In genomic region chr10:24367688-24368087, GRCh38 we compare ENCODE assay signal across 30 cellular contexts.
"Had no signal": no experiment of that assay in that cellular context is flagged by ENCODE, and none has a peak within 500 bp of the region (broad histone marks: within the 10 kb centered on the region; RNA-seq: fewer than 3 reads in every experiment).

No MANE protein-coding gene starts in this region.

- H3K9me3 Mint-ChIP-seq: natural killer cell treated with Interleukin-12 subunit alpha and Interleukin-12 subunit beta and Interleukin-15 and Interleukin-18, amount 100 ng/mL, for 72 hours; stimulated activated effector memory CD8-positive, alpha-beta T cell treated with anti-CD3 and anti-CD28 coated beads, Interleukin-12 subunit alpha, Interleukin-12 subunit beta, amount 100 ng/mL, for 72 hours had no signal

- H3K9ac ChIP-seq: neural progenitor cell, parathyroid adenoma had no signal

- H3K4me1 ChIP-seq: neural progenitor cell, spleen, stomach, upper lobe of right lung, uterus had no signal

- H3K4me1 Mint-ChIP-seq: naive B cell; naive thymus-derived CD8-positive, alpha-beta T cell; neural progenitor cell; stimulated activated effector memory CD8-positive, alpha-beta T cell treated with anti-CD3 and anti-CD28 coated beads, Interleukin-12 subunit alpha, Interleukin-12 subunit beta, amount 100 ng/mL, for 72 hours; stimulated activated naive B cell treated with anti-CD40 and anti-IgM and Interleukin-4, amounts not matched to agents 10 μg/mL and 1 μg/mL and 100 μg/mL, for 72 hours had no signal

- H3K36me3 ChIP-seq: neural progenitor cell, ovary, spleen, stomach, thoracic aorta, thyroid gland, tibial nerve, upper lobe of right lung, uterus had no signal

- H3K27ac Mint-ChIP-seq: naive B cell; naive thymus-derived CD8-positive, alpha-beta T cell; natural killer cell treated with Interleukin-12 subunit alpha and Interleukin-12 subunit beta and Interleukin-15 and Interleukin-18, amount 100 ng/mL, for 72 hours; nephron progenitor cell; progenitor cell of endocrine pancreas; stimulated activated effector memory CD8-positive, alpha-beta T cell treated with anti-CD3 and anti-CD28 coated beads, Interleukin-12 subunit alpha, Interleukin-12 subunit beta, amount 100 ng/mL, for 72 hours; stimulated activated naive B cell treated with anti-CD40 and anti-IgM and Interleukin-4, amounts not matched to agents 10 μg/mL and 1 μg/mL and 100 μg/mL, for 72 hours; stimulated activated naive CD8-positive, alpha-beta T cell treated with anti-CD3 and anti-CD28 coated beads, Interleukin-15, Interleukin-2, amounts not matched to agents 100 ng/mL and 50 ng/mL, for 24 hours; type B pancreatic cell had no signal

- H3K36me3 Mint-ChIP-seq: naive B cell; naive thymus-derived CD8-positive, alpha-beta T cell; natural killer cell treated with Interleukin-12 subunit alpha and Interleukin-12 subunit beta and Interleukin-15 and Interleukin-18, amount 100 ng/mL, for 72 hours; neural progenitor cell; stimulated activated effector memory CD8-positive, alpha-beta T cell treated with anti-CD3 and anti-CD28 coated beads, Interleukin-12 subunit alpha, Interleukin-12 subunit beta, amount 100 ng/mL, for 72 hours; stimulated activated naive B cell treated with anti-CD40 and anti-IgM and Interleukin-4, amounts not matched to agents 10 μg/mL and 1 μg/mL and 100 μg/mL, for 72 hours had no signal

- ATAC-seq: naive thymus-derived CD8-positive, alpha-beta T cell; natural killer cell treated with Interleukin-12 subunit alpha and Interleukin-12 subunit beta and Interleukin-15 and Interleukin-18, amount 100 ng/mL, for 72 hours; psoas muscle; right cardiac atrium; sciatic nerve; stimulated activated effector memory CD8-positive, alpha-beta T cell treated with anti-CD3 and anti-CD28 coated beads, Interleukin-12 subunit alpha, Interleukin-12 subunit beta, amount 100 ng/mL, for 72 hours; stimulated activated naive B cell treated with anti-CD40 and anti-IgM and Interleukin-4, amounts not matched to agents 10 μg/mL and 1 μg/mL and 100 μg/mL, for 72 hours; upper lobe of right lung had no signal

- H3K4me2 ChIP-seq: neural progenitor cell, smooth muscle cell had no signal

- H3K27me3 Mint-ChIP-seq: naive B cell; progenitor cell of endocrine pancreas; stimulated activated naive B cell treated with anti-CD40 and anti-IgM and Interleukin-4, amounts not matched to agents 10 μg/mL and 1 μg/mL and 100 μg/mL, for 72 hours; type B pancreatic cell had no signal

- H3K27ac ChIP-seq: neural progenitor cell, ovary, parathyroid adenoma, psoas muscle, skin epidermis, spleen, stomach, thoracic aorta, tibial nerve, upper lobe of right lung, uterus had no signal

- H3K4me3 ChIP-seq: neural progenitor cell, ovary, psoas muscle, skin epidermis, smooth muscle cell, spleen, stomach, thoracic aorta, thyroid gland, tibial nerve, upper lobe of right lung, uterus had no signal

- H3K27me3 ChIP-seq: neural progenitor cell, ovary, spleen, stomach, thyroid gland, tibial nerve, upper lobe of right lung, uterus had no signal

- DNase-seq: naive B cell; naive thymus-derived CD8-positive, alpha-beta T cell; nephron progenitor cell; occipital lobe; ovary; posterior cingulate gyrus; psoas muscle; right cardiac atrium; spleen; stimulated activated CD4-positive, alpha-beta T cell treated with anti-CD3 and anti-CD28 coated beads, Interleukin-12 subunit alpha, Interleukin-12 subunit beta, amount 100 ng/mL, for 4 hours; stimulated activated CD4-positive, alpha-beta T cell treated with anti-CD3 and anti-CD28 coated beads, Interleukin-1b, Interleukin-23, amount 100 ng/mL, for 48 hours; stimulated activated CD4-positive, alpha-beta T cell treated with anti-CD3 and anti-CD28 coated beads, Interleukin-4, amount 100 ng/mL, for 24 hours; stimulated activated naive B cell treated with anti-CD40 and anti-IgM and Interleukin-4, amounts not matched to agents 10 μg/mL and 1 μg/mL and 100 μg/mL, for 72 hours; stimulated activated naive CD4-positive, alpha-beta T cell treated with Interleukin-2 at 50 U/mL for 16 hours; stomach; thyroid gland; upper lobe of right lung; uterus had no signal

- H3K9me3 ChIP-seq: ovary, psoas muscle, stomach, thoracic aorta, thyroid gland, tibial nerve, upper lobe of right lung, uterus had no signal

- H3K4me3 Mint-ChIP-seq: naive B cell; naive thymus-derived CD8-positive, alpha-beta T cell; natural killer cell treated with Interleukin-12 subunit alpha and Interleukin-12 subunit beta and Interleukin-15 and Interleukin-18, amount 100 ng/mL, for 72 hours; nephron progenitor cell; neural progenitor cell; stimulated activated effector memory CD8-positive, alpha-beta T cell treated with anti-CD3 and anti-CD28 coated beads, Interleukin-12 subunit alpha, Interleukin-12 subunit beta, amount 100 ng/mL, for 72 hours; stimulated activated naive B cell treated with anti-CD40 and anti-IgM and Interleukin-4, amounts not matched to agents 10 μg/mL and 1 μg/mL and 100 μg/mL, for 72 hours; stimulated activated naive CD8-positive, alpha-beta T cell treated with anti-CD3 and anti-CD28 coated beads, Interleukin-15, Interleukin-2, amounts not matched to agents 100 ng/mL and 50 ng/mL, for 24 hours; type B pancreatic cell had no signal

- H2AFZ ChIP-seq: neural progenitor cell, parathyroid adenoma had no signal
